Comparison of ENCODE assay signal across 12 cellular contexts in genomic region chr10:21318768-21319167, GRCh38.
DNase-seq lines count a peak whose midpoint lies in the region; ATAC-seq and TF ChIP-seq lines count a peak whose summit lies in the region.
"Had no signal": no experiment of that assay in that cellular context is flagged by ENCODE, and none has a peak within 500 bp of the region (broad histone marks: within the 10 kb centered on the region; RNA-seq: fewer than 3 reads in every experiment).

No MANE protein-coding gene starts in this region.

- TF ChIP-seq POLR2A in vagina (IDR thresholded peaks at IDR 0.05), result no peak

- intact Hi-C loops in vagina (cut with DNase I), result no loop called here

- H3K9me3 ChIP-seq in HUES48 (ENCODE audit: control insufficient read depth, insufficient read depth, low read length) (no peaks in the 10 kb centered on the region), RWPE2 (ENCODE audit: severe bottlenecking) (no peaks in the 10 kb centered on the region), vagina (no peaks in the 10 kb centered on the region), WERI-Rb-1 (ENCODE audit: severe bottlenecking) (no peaks in the 10 kb centered on the region)

- no peaks in the 10 kb centered on the region for H3K36me3 ChIP-seq in HUES48 (ENCODE audit: control insufficient read depth, insufficient read depth, low read length)
- no peaks in the 10 kb centered on the region for H3K36me3 ChIP-seq in RWPE2 (ENCODE audit: low read depth)
- no peaks in the 10 kb centered on the region for H3K36me3 ChIP-seq in vagina
- no peaks in the 10 kb centered on the region for H3K36me3 ChIP-seq in WERI-Rb-1

- TF ChIP-seq CTCF in RWPE2 (IDR thresholded peaks at IDR 0.05; ENCODE audit: poor library complexity, severe bottlenecking) (no peak), vagina (IDR thresholded peaks at IDR 0.05) (no peak), WERI-Rb-1 (IDR thresholded peaks at IDR 0.05; ENCODE audit: low read depth, low read length) (no peak)

- DNase-seq in DMS 273 (lab: John Stamatoyannopoulos, UW; ENCODE audit: unreplicated experiment) (peak; percentile 67), RWPE2 (ENCODE audit: low spot score) (no peak), lung microvascular endothelial cell (ENCODE audit: low read depth in 2 of 2) (peak; percentile 35 to 67), GDM1 (lab: John Stamatoyannopoulos, UW) (no peak), cortex of kidney (lab: John Stamatoyannopoulos, UW) (no peak), vagina (ENCODE audit: extremely low spot score in 2 of 2) (no peak), WERI-Rb-1 (no peak)
- DNase-seq: activated T-cell treated with anti-CD3 and anti-CD28 coated beads for 4 hours, amniotic stem cell, naive B cell, NCI-H187 treated with DMSO at 0.1 percent for 48 hours had no signal

- no peak for ATAC-seq in RWPE2 (ENCODE audit: low read depth)

- no peaks in the 10 kb centered on the region for H3K27me3 ChIP-seq in HUES48 (ENCODE audit: control insufficient read depth, insufficient read depth, low read length)
- no peaks in the 10 kb centered on the region for H3K27me3 ChIP-seq in RWPE2 (ENCODE audit: insufficient read depth, poor library complexity, severe bottlenecking)
- H3K27me3 ChIP-seq in vagina, result no peaks in the 10 kb centered on the region
- H3K27me3 ChIP-seq in WERI-Rb-1 (ENCODE audit: insufficient read depth, low read depth, severe bottlenecking), result no peaks in the 10 kb centered on the region

- H3K27ac ChIP-seq in HUES48 (ENCODE audit: low read depth, low read length) (peak overlapping the region; percentile 40), RWPE2 (ENCODE audit: poor library complexity, severe bottlenecking) (peak overlapping the region; percentile 10), vagina (no peak overlapping the region), WERI-Rb-1 (no peak overlapping the region)

- H3K4me1 ChIP-seq in HUES48 (ENCODE audit: control insufficient read depth, insufficient read depth, low read length) (peaks cover 33% of the 10 kb centered on the region), RWPE2 (ENCODE audit: insufficient read depth, poor library complexity, severe bottlenecking) (peaks cover 22% of the 10 kb centered on the region), vagina (peaks cover 23% of the 10 kb centered on the region)

- no peak overlapping the region for H3K9ac ChIP-seq in HUES48 (ENCODE audit: low read depth, low read length)

- H3K4me3 ChIP-seq in HUES48 (ENCODE audit: low read depth, low read length) (no peak overlapping the region), RWPE2 (ENCODE audit: severe bottlenecking) (no peak overlapping the region), vagina (no peak overlapping the region), WERI-Rb-1 (ENCODE audit: low read depth, low read length) (no peak overlapping the region)

Comparison
In these comparisons a context has a peak if more than half of its experiments do, and no peak if none do; other contexts are left out.
1. DNase-seq: peak in DMS 273 (single experiment) and lung microvascular endothelial cell (2 of 2); none in RWPE2 (single experiment), GDM1 (single experiment), cortex of kidney (single experiment), vagina (0 of 2) and WERI-Rb-1 (single experiment).
2. H3K27ac ChIP-seq: peak in HUES48 (single experiment) and RWPE2 (single experiment); none in vagina (single experiment) and WERI-Rb-1 (single experiment).